Comparison of ENCODE assay signal across 15 cellular contexts in genomic region chr11:128334311-128335044, GRCh38.
A peak's percentile ranks its signal among the peaks of the same experiment; 100 is the strongest.
DNase-seq lines count a peak whose midpoint lies in the region; ATAC-seq, FAIRE-seq and TF ChIP-seq lines count a peak whose summit lies in the region.
"Had no signal": no experiment of that assay in that cellular context is flagged by ENCODE, and none has a peak within 500 bp of the region (broad histone marks: within the 10 kb centered on the region; RNA-seq: fewer than 3 reads in every experiment).

No MANE protein-coding gene starts in this region.

- H3K27me3 Mint-ChIP-seq in activated T-helper 1 cell treated with anti-CD3 and anti-CD28 coated beads, Interleukin-12 subunit alpha, Interleukin-12 subunit beta, Interleukin-2, Interleukin-4 antibody, amounts not matched to agents 30 ng/mL and 10 ng/mL and 1 ng/mL, durations not matched to agents 14 hours and 24 hours and 36 hours (ENCODE audit: insufficient read depth) = no peaks in the 10 kb centered on the region
- H3K27me3 Mint-ChIP-seq: activated naive CD4-positive, alpha-beta T cell treated with anti-CD3 and anti-CD28 coated beads, Interleukin-2, amount 50 U/mL, for 24 hours had no signal

- peak overlapping the region; percentile 57 for H2BK12ac ChIP-seq in trophoblast cell (ENCODE audit: low read length)

- no peak overlapping the region for H3K4me2 ChIP-seq in trophoblast cell (ENCODE audit: low read length)

- no peak for FAIRE-seq in kidney (lab: Jason Lieb, UNC)
- FAIRE-seq: HTR-8/SVneo had no signal

- H2BK120ac ChIP-seq in trophoblast cell (ENCODE audit: insufficient read depth, low read length, poor library complexity) = peak overlapping the region; percentile 93

- H3K4me3 Mint-ChIP-seq in activated T-helper 1 cell treated with anti-CD3 and anti-CD28 coated beads, Interleukin-12 subunit alpha, Interleukin-12 subunit beta, Interleukin-2, Interleukin-4 antibody, amounts not matched to agents 30 ng/mL and 10 ng/mL and 1 ng/mL, durations not matched to agents 14 hours and 24 hours and 36 hours = no peak overlapping the region
- H3K4me3 Mint-ChIP-seq: activated naive CD4-positive, alpha-beta T cell treated with anti-CD3 and anti-CD28 coated beads, Interleukin-2, amount 50 U/mL, for 24 hours had no signal

- DNase-seq in COLO668 (lab: John Stamatoyannopoulos, UW; ENCODE audit: unreplicated experiment) (peak; percentile 57), kidney (peak; percentile 83), trophoblast cell (no peak), DMS114 treated with DMSO at 0.1 percent for 48 hours (lab: John Stamatoyannopoulos, UW; ENCODE audit: unreplicated experiment) (no peak), occipital lobe (lab: John Stamatoyannopoulos, UW) (no peak)
- no peak for DNase-seq in activated T-helper 1 cell treated with anti-CD3 and anti-CD28 coated beads, Interleukin-12 subunit alpha, Interleukin-12 subunit beta, Interleukin-2, Interleukin-4 antibody, amounts not matched to agents 30 ng/mL and 10 ng/mL and 1 ng/mL, durations not matched to agents 14 hours and 24 hours and 36 hours (ENCODE audit: low spot score)
- DNase-seq: foreskin keratinocyte, H9, NCI-H774, retina had no signal

- H4K12ac ChIP-seq in trophoblast cell (ENCODE audit: low read depth, low read length) = no peak overlapping the region

- no peak overlapping the region for H2AFZ ChIP-seq in trophoblast cell (ENCODE audit: insufficient read depth, low read length, poor library complexity)

- peak overlapping the region; percentile 6 for H3K18ac ChIP-seq in trophoblast cell (ENCODE audit: low read length)

- no peak overlapping the region for H2AK5ac ChIP-seq in trophoblast cell (ENCODE audit: low read length)

- H3K36me3 ChIP-seq in kidney (ENCODE audit: control insufficient read depth in 1 of 2, insufficient read depth in 2 of 2, low read length in 2 of 2) (no peaks in the 10 kb centered on the region), trophoblast cell (ENCODE audit: control insufficient read depth in 1 of 2, insufficient read depth in 2 of 2, low read length in 2 of 2) (no peaks in the 10 kb centered on the region)

- peak overlapping the region; percentile 52 for H2BK5ac ChIP-seq in trophoblast cell (ENCODE audit: low read depth, low read length, poor library complexity)

- peaks cover 5% of the 10 kb centered on the region for H3K79me2 ChIP-seq in trophoblast cell (ENCODE audit: control insufficient read depth, insufficient read depth, low read length, poor library complexity)

- H3K79me1 ChIP-seq in trophoblast cell (ENCODE audit: low read length) = peaks cover 38% of the 10 kb centered on the region

- H3K4me1 Mint-ChIP-seq in activated T-helper 1 cell treated with anti-CD3 and anti-CD28 coated beads, Interleukin-12 subunit alpha, Interleukin-12 subunit beta, Interleukin-2, Interleukin-4 antibody, amounts not matched to agents 30 ng/mL and 10 ng/mL and 1 ng/mL, durations not matched to agents 14 hours and 24 hours and 36 hours (ENCODE audit: low read depth) = peaks cover 75% of the 10 kb centered on the region

- H4K8ac ChIP-seq in trophoblast cell (ENCODE audit: low read depth, low read length) = peak overlapping the region; percentile 7

- intact Hi-C loops in activated T-helper 1 cell treated with anti-CD3 and anti-CD28 coated beads, Interleukin-12 subunit alpha, Interleukin-12 subunit beta, Interleukin-2, Interleukin-4 antibody, amounts not matched to agents 30 ng/mL and 10 ng/mL and 1 ng/mL, durations not matched to agents 14 hours and 24 hours and 36 hours (cut with micrococcal nuclease) = no loop called here
- intact Hi-C loops in kidney (cut with DNase I) = no loop called here

- H3K9me3 Mint-ChIP-seq in activated T-helper 1 cell treated with anti-CD3 and anti-CD28 coated beads, Interleukin-12 subunit alpha, Interleukin-12 subunit beta, Interleukin-2, Interleukin-4 antibody, amounts not matched to agents 30 ng/mL and 10 ng/mL and 1 ng/mL, durations not matched to agents 14 hours and 24 hours and 36 hours = no peaks in the 10 kb centered on the region
- H3K9me3 Mint-ChIP-seq: activated naive CD4-positive, alpha-beta T cell treated with anti-CD3 and anti-CD28 coated beads, Interleukin-2, amount 50 U/mL, for 24 hours; H9 had no signal

- H3K27ac Mint-ChIP-seq in activated T-helper 1 cell treated with anti-CD3 and anti-CD28 coated beads, Interleukin-12 subunit alpha, Interleukin-12 subunit beta, Interleukin-2, Interleukin-4 antibody, amounts not matched to agents 30 ng/mL and 10 ng/mL and 1 ng/mL, durations not matched to agents 14 hours and 24 hours and 36 hours = peak overlapping the region; percentile 62
- H3K27ac Mint-ChIP-seq: activated naive CD4-positive, alpha-beta T cell treated with anti-CD3 and anti-CD28 coated beads, Interleukin-2, amount 50 U/mL, for 24 hours; H9 had no signal

- peaks cover 0 to 4% of the 10 kb centered on the region in 2 donors for H3K4me1 ChIP-seq in kidney (ENCODE audit: control insufficient read depth in 1 of 2, insufficient read depth in 1 of 2, low read depth in 1 of 2, low read length in 2 of 2)
- peaks cover 27% of the 10 kb centered on the region in 2 experiments for H3K4me1 ChIP-seq in trophoblast cell (ENCODE audit: control insufficient read depth in 1 of 2, insufficient read depth in 2 of 2, low read length in 2 of 2)
- H3K4me1 ChIP-seq: foreskin keratinocyte had no signal

- ATAC-seq in GM19395 (IDR thresholded peaks at IDR 0.05; ENCODE audit: unreplicated experiment) = no peak
- ATAC-seq in HG03175 (IDR thresholded peaks at IDR 0.05; ENCODE audit: unreplicated experiment) = no peak
- ATAC-seq: foreskin keratinocyte had no signal

- no peak overlapping the region for H3K23ac ChIP-seq in trophoblast cell (ENCODE audit: low read length)

- no peak for TF ChIP-seq CTCF in kidney (IDR thresholded peaks at IDR 0.05; ENCODE audit: borderline replicate concordance, extremely low read depth, insufficient read depth)

- H3K9me3 ChIP-seq in kidney (ENCODE audit: control insufficient read depth in 1 of 2, low read length in 2 of 2) (no peaks in the 10 kb centered on the region), trophoblast cell (ENCODE audit: insufficient read depth, low read depth, low read length) (no peaks in the 10 kb centered on the region)

- WGBS in trophoblast cell (ENCODE audit: extremely low coverage, insufficient coverage, insufficient read length) = no CpG with 5 or more reads among the region's 12 CpGs

- H3K9ac ChIP-seq in kidney (ENCODE audit: low read length in 2 of 2) = no peak overlapping the region
- no peak overlapping the region for H3K9ac ChIP-seq in trophoblast cell (ENCODE audit: low read length)

- peak overlapping the region; percentile 65 for H3K14ac ChIP-seq in trophoblast cell (ENCODE audit: low read length)

- peak overlapping the region; percentile 11 for H3K4ac ChIP-seq in trophoblast cell (ENCODE audit: low read depth, low read length)

- H3K27me3 ChIP-seq in trophoblast cell (ENCODE audit: insufficient read depth, low read length) = no peaks in the 10 kb centered on the region

- H4K91ac ChIP-seq in trophoblast cell (ENCODE audit: low read depth, low read length) = peak overlapping the region; percentile 93

- peak overlapping the region; percentile 42 to 46 for H3K27ac ChIP-seq in kidney (ENCODE audit: low read depth in 2 of 2, low read length in 2 of 2)
- H3K27ac ChIP-seq in trophoblast cell (ENCODE audit: low read depth, low read length) = peak overlapping the region; percentile 89
- H3K27ac ChIP-seq: foreskin keratinocyte had no signal

- H3K4me3 ChIP-seq in kidney (ENCODE audit: low read length in 2 of 2) = no peak overlapping the region
- H3K4me3 ChIP-seq in trophoblast cell (ENCODE audit: low read depth, low read length) = no peak overlapping the region
- H3K4me3 ChIP-seq: coronary artery had no signal

- H3K36me3 Mint-ChIP-seq in activated T-helper 1 cell treated with anti-CD3 and anti-CD28 coated beads, Interleukin-12 subunit alpha, Interleukin-12 subunit beta, Interleukin-2, Interleukin-4 antibody, amounts not matched to agents 30 ng/mL and 10 ng/mL and 1 ng/mL, durations not matched to agents 14 hours and 24 hours and 36 hours (ENCODE audit: low read depth) = peaks cover 5% of the 10 kb centered on the region

Comparison
In these comparisons a context has a peak if more than half of its experiments do, and no peak if none do; other contexts are left out.
1. DNase-seq: peak in COLO668 (single experiment) and kidney (single experiment); none in activated T-helper 1 cell treated with anti-CD3 and anti-CD28 coated beads, Interleukin-12 subunit alpha, Interleukin-12 subunit beta, Interleukin-2, Interleukin-4 antibody, amounts not matched to agents 30 ng/mL and 10 ng/mL and 1 ng/mL, durations not matched to agents 14 hours and 24 hours and 36 hours (single experiment), trophoblast cell (0 of 2), DMS114 treated with DMSO at 0.1 percent for 48 hours (single experiment) and occipital lobe (single experiment).